17 cellular contexts compared by ENCODE assay signal in the genomic region with DNA sequence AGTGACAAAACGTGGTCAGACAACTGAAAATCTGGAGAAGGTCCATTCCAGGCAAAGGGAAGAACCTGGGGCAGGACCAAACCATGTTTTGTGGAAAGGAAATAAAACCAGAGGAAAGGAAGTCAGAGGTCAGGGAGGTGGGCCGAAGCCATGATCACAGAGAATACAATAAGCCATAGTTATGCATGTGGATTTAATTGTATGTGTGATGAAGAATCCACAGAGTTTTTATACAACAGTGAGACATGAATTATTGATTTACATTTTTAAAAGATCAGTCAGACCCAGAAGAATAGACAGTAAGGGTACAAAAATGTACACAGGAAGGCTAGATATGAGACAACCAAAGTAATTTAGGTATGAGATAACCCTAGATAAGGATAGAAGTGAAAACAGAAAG. TPM values are rescaled to one million over a fixed set of nuclear protein-coding genes. Genes with fewer than 3 reads are reported as not detected.
A peak's percentile ranks its signal among the peaks of the same experiment; 100 is the strongest.
DNase-seq lines count a peak whose midpoint lies in the region; ATAC-seq, FAIRE-seq and TF ChIP-seq lines count a peak whose summit lies in the region.
"Had no signal": no experiment of that assay in that cellular context is flagged by ENCODE, and none has a peak within 500 bp of the region (broad histone marks: within the 10 kb centered on the region; RNA-seq: fewer than 3 reads in every experiment).

No MANE protein-coding gene starts in this region.

- H3K36me3 Mint-ChIP-seq in HFFc6 (ENCODE audit: low read depth) (peaks cover 13% of the 10 kb centered on the region), astrocyte (ENCODE audit: low read depth, unreplicated experiment) (peaks cover 4% of the 10 kb centered on the region)

- no peak overlapping the region for H3K4me3 ChIP-seq in astrocyte (ENCODE audit: insufficient read depth, low read depth, low read length)
- H3K4me3 ChIP-seq in left lung: no peak overlapping the region
- H3K4me3 ChIP-seq: BLaER1, esophagus muscularis mucosa, MG63 had no signal

- peaks cover 33% of the 10 kb centered on the region for H3K4me1 Mint-ChIP-seq in HFFc6 (ENCODE audit: low read depth)
- peaks cover 23% of the 10 kb centered on the region for H3K4me1 Mint-ChIP-seq in astrocyte (ENCODE audit: low read depth, unreplicated experiment)

- FAIRE-seq in astrocyte (lab: Jason Lieb, UNC) (peak; percentile 32), GM12891 (lab: Jason Lieb, UNC) (no peak)

- TF ChIP-seq POLR2A in GM12891 (IDR thresholded peaks at IDR 0.05; ENCODE audit: low read depth, low read length): no peak

- H3K9me3 Mint-ChIP-seq in HFFc6 (no peaks in the 10 kb centered on the region), astrocyte (ENCODE audit: unreplicated experiment) (no peaks in the 10 kb centered on the region)

- intact Hi-C loops in left lung (cut with DNase I): no loop called here

- H3K9me3 ChIP-seq in astrocyte (ENCODE audit: insufficient read depth, low read depth, low read length) (peaks cover 2% of the 10 kb centered on the region), left lung (peaks cover 0 to 6% of the 10 kb centered on the region in 2 donors)
- H3K9me3 ChIP-seq: esophagus muscularis mucosa had no signal

- H3K4me3 Mint-ChIP-seq in HFFc6: peak overlapping the region; percentile 79
- peak overlapping the region; percentile 17 for H3K4me3 Mint-ChIP-seq in astrocyte (ENCODE audit: unreplicated experiment)
- H3K4me3 Mint-ChIP-seq: activated CD4-positive, alpha-beta T cell treated with anti-CD3 and anti-CD28 coated beads, Interleukin-2, amount 10 ng/mL, durations not matched to agents 7 days and 5 days had no signal

- peak overlapping the region; percentile 40 for H3K4me2 ChIP-seq in astrocyte (ENCODE audit: low read length)
- H3K4me2 ChIP-seq: BLaER1 had no signal

- H3K79me2 ChIP-seq in astrocyte (ENCODE audit: insufficient read depth, low read length): no peaks in the 10 kb centered on the region

- DNase-seq in AG08396 (ENCODE audit: low spot score): peak; percentile 47
- peak; percentile 32 for DNase-seq in HFFc6
- peak; percentile 75 for DNase-seq in astrocyte (ENCODE audit: low read depth)
- DNase-seq in left lung: no peak
- no peak for DNase-seq in COLO668 (lab: John Stamatoyannopoulos, UW; ENCODE audit: unreplicated experiment)
- DNase-seq in GM12891 (ENCODE audit: insufficient read length, low spot score): no peak
- DNase-seq in globus pallidus (ENCODE audit: low spot score): no peak
- DNase-seq: activated CD4-positive, alpha-beta T cell treated with anti-CD3 and anti-CD28 coated beads, Interleukin-2, amount 10 ng/mL, durations not matched to agents 7 days and 5 days; activated naive CD4-positive, alpha-beta T cell treated with anti-CD3 and anti-CD28 coated beads, Interleukin-2, amount 50 U/mL, for 16 hours; MG63; NCI-H2171 treated with DMSO at 0.1 percent for 48 hours; stimulated activated CD4-positive, alpha-beta T cell treated with anti-CD3 and anti-CD28 coated beads, Interleukin-4, amount 100 ng/mL, for 24 hours; stimulated activated naive CD4-positive, alpha-beta T cell treated with Interleukin-2 at 50 U/mL for 16 hours had no signal

- H3K27me3 ChIP-seq in astrocyte (ENCODE audit: insufficient read depth, low read length) (no peaks in the 10 kb centered on the region), left lung (no peaks in the 10 kb centered on the region)
- H3K27me3 ChIP-seq: BLaER1, esophagus muscularis mucosa, MG63 had no signal

- no peak for ATAC-seq in left lung
- ATAC-seq in activated CD4-positive, CD25-positive, alpha-beta regulatory T cell treated with anti-CD3 and anti-CD28 coated beads, Interleukin-2, amount 50 U/mL, for 24 hours: no peak

- H3K4me1 ChIP-seq in astrocyte (ENCODE audit: insufficient read depth, low read length): peaks cover 22% of the 10 kb centered on the region
- peaks cover 16 to 37% of the 10 kb centered on the region in 2 donors for H3K4me1 ChIP-seq in left lung

- H3K27ac Mint-ChIP-seq in HFFc6: peak overlapping the region; percentile 87
- peak overlapping the region; percentile 9 for H3K27ac Mint-ChIP-seq in astrocyte (ENCODE audit: unreplicated experiment)
- H3K27ac Mint-ChIP-seq: activated CD4-positive, alpha-beta T cell treated with anti-CD3 and anti-CD28 coated beads, Interleukin-2, amount 10 ng/mL, durations not matched to agents 7 days and 5 days had no signal

- H3K27me3 Mint-ChIP-seq in HFFc6 (ENCODE audit: insufficient read depth) (no peaks in the 10 kb centered on the region), astrocyte (ENCODE audit: low read depth, unreplicated experiment) (no peaks in the 10 kb centered on the region)
- H3K27me3 Mint-ChIP-seq: activated CD4-positive, alpha-beta T cell treated with anti-CD3 and anti-CD28 coated beads, Interleukin-2, amount 10 ng/mL, durations not matched to agents 7 days and 5 days had no signal

- H4K20me1 ChIP-seq in astrocyte (ENCODE audit: insufficient read depth, low read length): no peaks in the 10 kb centered on the region

- H2AFZ ChIP-seq in astrocyte (ENCODE audit: low read depth, low read length): no peak overlapping the region

- peak overlapping the region; percentile 44 for H3K9ac ChIP-seq in astrocyte (ENCODE audit: low read length)
- H3K9ac ChIP-seq: BLaER1 had no signal

- no peaks in the 10 kb centered on the region for H3K36me3 ChIP-seq in astrocyte (ENCODE audit: insufficient read depth, low read length)
- H3K36me3 ChIP-seq in left lung: peaks cover 0 to 6% of the 10 kb centered on the region in 2 donors

- H3K27ac ChIP-seq in astrocyte (ENCODE audit: low read depth, low read length): peak overlapping the region; percentile 66
- peak overlapping the region; percentile 1 to 19 for H3K27ac ChIP-seq in left lung
- H3K27ac ChIP-seq: BLaER1, esophagus muscularis mucosa, HL-60 had no signal

- TF ChIP-seq CTCF in HFFc6 (IDR thresholded peaks at IDR 0.05) (no peak), astrocyte (IDR thresholded peaks at IDR 0.05; ENCODE audit: insufficient read depth, low read depth, low read length) (no peak), left lung (IDR thresholded peaks at IDR 0.05) (no peak)

TF ChIP-seq in GM12891, 5 proteins besides CTCF, POLR2A, EP300 and RAD21:
- TF ChIP-seq TAF1 (IDR thresholded peaks at IDR 0.05; ENCODE audit: low read depth, low read length) (no peak), POU2F2 (IDR thresholded peaks at IDR 0.05; ENCODE audit: low read depth, low read length) (no peak), PAX5 (IDR thresholded peaks at IDR 0.05; ENCODE audit: insufficient read depth, low read length, severe bottlenecking) (no peak), SPI1 (IDR thresholded peaks at IDR 0.05; ENCODE audit: low read depth, low read length) (no peak), POLR2AphosphoS5 (IDR thresholded peaks at IDR 0.05; ENCODE audit: low read depth, low read length) (no peak)

RNA-seq across cellular contexts. Expression of gene TTC33, which starts 20.8 kb away (rescaled TPM):
- 10 to 100 TPM in 3 of 6 experiments, 1 to 10 TPM in 3; 8.6 to 11.3 (median 9.8) TPM for total RNA-seq in HFFc6 (2021; fragmentation: NEBNext Ultra II Directional; extraction: Animal tissue kit (Norgen Biotek cat#: 25700))
- 12.0 and 13.3 TPM in 2 replicates for total RNA-seq in astrocyte
- total RNA-seq in left lung: 10 to 100 TPM; 11.1 to 12.7 TPM
- 5.9 TPM for polyA plus RNA-seq in GM12891 (2012; ENCODE audit: low read depth, missing spikeins)

RNA-seq across cellular contexts. Expression of gene PTGER4, which starts 55.3 kb away (rescaled TPM):
- total RNA-seq in HFFc6 (2021; fragmentation: NEBNext Ultra II Directional; extraction: Animal tissue kit (Norgen Biotek cat#: 25700)): 1 to 10 TPM; 1.4 to 5.1 (median 3.6) TPM
- 4.8 and 8.6 TPM in 2 replicates for total RNA-seq in astrocyte
- total RNA-seq in left lung: 10 to 100 TPM; 17.1 to 28.4 TPM
- polyA plus RNA-seq in GM12891 (2012; ENCODE audit: low read depth, missing spikeins): 4.5 TPM

Comparison
In these comparisons a context has a peak if more than half of its experiments do, and no peak if none do; other contexts are left out.
1. DNase-seq: peak in AG08396 (single experiment), HFFc6 (single experiment) and astrocyte (single experiment); none in left lung (0 of 2), COLO668 (single experiment), GM12891 (single experiment) and globus pallidus (single experiment).